In the genomic region with DNA sequence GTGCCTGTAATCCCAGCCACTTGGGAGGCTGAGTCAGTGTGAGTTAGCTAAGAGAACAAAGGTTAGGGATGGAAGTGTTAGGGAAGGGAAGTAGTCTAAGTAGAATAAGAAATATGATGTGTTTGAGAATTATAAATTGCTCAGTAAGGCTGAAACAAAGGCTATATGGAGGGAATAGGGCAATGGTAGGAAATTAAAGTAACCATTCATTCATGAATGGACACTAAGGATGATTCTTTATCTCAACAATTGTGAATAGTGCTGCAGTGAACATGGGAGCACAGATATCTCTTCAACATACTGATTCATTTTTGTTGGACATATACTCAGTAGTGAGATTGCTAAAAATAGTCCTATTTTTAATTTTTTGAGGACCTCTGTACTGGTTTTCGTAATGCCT, we compare ENCODE assay signal across 28 cellular contexts.
"Had no signal": no experiment of that assay in that cellular context is flagged by ENCODE, and none has a peak within 500 bp of the region (broad histone marks: within the 10 kb centered on the region; RNA-seq: fewer than 3 reads in every experiment).

No MANE protein-coding gene starts in this region.

- H3K9me3 ChIP-seq: adrenal gland, body of pancreas, esophagus squamous epithelium had no signal

- H3K27me3 ChIP-seq: adrenal gland, body of pancreas, esophagus squamous epithelium had no signal

- H3K36me3 ChIP-seq: adrenal gland, esophagus squamous epithelium had no signal

- ATAC-seq: activated CD4-positive, alpha-beta T cell treated with anti-CD3 and anti-CD28 coated beads for 36 hours; activated CD8-positive, alpha-beta memory T cell treated with anti-CD3 and anti-CD28 coated beads, Interleukin-2, amount 10 ng/mL, durations not matched to agents 7 days and 5 days; activated CD8-positive, alpha-beta T cell treated with anti-CD3 and anti-CD28 coated beads, Interleukin-2, amount 10 ng/mL, durations not matched to agents 7 days and 5 days; activated naive CD8-positive, alpha-beta T cell treated with anti-CD3 and anti-CD28 coated beads, Interleukin-2, amount 50 U/mL, for 24 hours; body of pancreas had no signal

- H3K27ac ChIP-seq: adrenal gland, body of pancreas, epithelial cell of prostate, esophagus squamous epithelium had no signal

- DNase-seq: activated CD4-positive, alpha-beta memory T cell treated with anti-CD3 and anti-CD28 coated beads for 36 hours; activated CD4-positive, alpha-beta T cell treated with anti-CD3 and anti-CD28 coated beads for 36 hours; activated CD4-positive, CD25-positive, alpha-beta regulatory T cell; activated CD4-positive, CD25-positive, alpha-beta regulatory T cell treated with anti-CD3 and anti-CD28 coated beads, Interleukin-2, amount 50 U/mL, for 72 hours; activated CD8-positive, alpha-beta memory T cell treated with anti-CD3 and anti-CD28 coated beads, Interleukin-2, amount 10 ng/mL, durations not matched to agents 7 days and 5 days; activated CD8-positive, alpha-beta memory T cell treated with anti-CD3 and anti-CD28 coated beads, Interleukin-2, amount 50 U/mL, for 4 hours; activated CD8-positive, alpha-beta T cell treated with anti-CD3 and anti-CD28 coated beads, Interleukin-2, amount 10 ng/mL, durations not matched to agents 7 days and 5 days; activated effector memory CD4-positive, alpha-beta T cell treated with anti-CD3 and anti-CD28 coated beads, Interleukin-2, amount 50 U/mL, for 16 hours; activated naive CD4-positive, alpha-beta T cell treated with anti-CD3 and anti-CD28 coated beads for 36 hours; activated naive CD8-positive, alpha-beta T cell treated with anti-CD3 and anti-CD28 coated beads for 36 hours; activated naive CD8-positive, alpha-beta T cell treated with anti-CD3 and anti-CD28 coated beads, Interleukin-2, amount 50 U/mL, for 24 hours; activated T-cell treated with anti-CD3 and anti-CD28 coated beads, Interleukin-2, amount 50 U/mL, for 1 hour; activated T-cell treated with anti-CD3 and anti-CD28 coated beads, Interleukin-2, amount 50 U/mL, for 48 hours; adrenal gland; amygdala; aorta; body of pancreas; caudate nucleus; cortex of kidney; effector CD8-positive, alpha-beta T cell; esophagus squamous epithelium; head of caudate nucleus; T-helper 2 cell had no signal

- FAIRE-seq: colon, endometrium, endothelial cell of umbilical vein, frontal cortex had no signal

- H3K4me3 ChIP-seq: adrenal gland, body of pancreas, esophagus squamous epithelium had no signal
